8 cellular contexts compared by ENCODE assay signal in genomic region chr21:34885125-34885524, GRCh38.
DNase-seq lines count a peak whose midpoint lies in the region; ATAC-seq, FAIRE-seq and TF ChIP-seq lines count a peak whose summit lies in the region.

No MANE protein-coding gene starts in this region.

- peaks cover 59% of the 10 kb centered on the region for H3K27me3 Mint-ChIP-seq in GM23338 (ENCODE audit: insufficient read depth, low read depth, poor library complexity)

- no peak for FAIRE-seq in urothelium cell line (lab: Jason Lieb, UNC)

- H3K27ac Mint-ChIP-seq in GM23338: no peak overlapping the region

- DNase-seq in GM23338 (ENCODE audit: low spot score) (no peak), Panc1 (ENCODE audit: low read depth, low spot score) (no peak), epithelial cell of esophagus (ENCODE audit: low read depth) (no peak), urothelium cell line (ENCODE audit: low spot score) (no peak), middle frontal gyrus (ENCODE audit: extremely low spot score, low spot score) (no peak), NCI-H2171 (lab: John Stamatoyannopoulos, UW) (no peak)

- no peaks in the 10 kb centered on the region for H3K36me3 ChIP-seq in GM23338 (ENCODE audit: insufficient read depth)
- H3K36me3 ChIP-seq in Panc1 (ENCODE audit: control insufficient read depth, insufficient read depth, low read length): no peaks in the 10 kb centered on the region; the same call in none of the 2 replicates
- no peaks in the 10 kb centered on the region for H3K36me3 ChIP-seq in rectal smooth muscle tissue (ENCODE audit: control insufficient read depth, insufficient read depth, low read length)

- H3K4me3 Mint-ChIP-seq in GM23338: peak overlapping the region; percentile 79; the same call in 2 of the 3 replicates

- POLR2A ChIA-PET in Panc1 (lab: Charles Lee): no interaction called here

- no peak for TF ChIP-seq CTCF in GM23338 (conservative IDR thresholded peaks at IDR 0.05; ENCODE audit: low read depth in 2 of 2)
- no peak for TF ChIP-seq CTCF in Panc1 (IDR thresholded peaks at IDR 0.05)
- TF ChIP-seq CTCF in epithelial cell of esophagus (IDR thresholded peaks at IDR 0.05; ENCODE audit: insufficient read depth, low read depth, low read length, missing control alignments): no peak

- H3K27me3 ChIP-seq in GM23338 (ENCODE audit: insufficient read depth): peaks cover 86% of the 10 kb centered on the region
- H3K27me3 ChIP-seq in Panc1 (ENCODE audit: control insufficient read depth, insufficient read depth, low read length): no peaks in the 10 kb centered on the region
- H3K27me3 ChIP-seq in rectal smooth muscle tissue (ENCODE audit: control insufficient read depth, insufficient read depth, low read length): peaks cover 15% of the 10 kb centered on the region

- H3K9me3 ChIP-seq in Panc1 (ENCODE audit: control insufficient read depth, insufficient read depth, low read depth, low read length): no peaks in the 10 kb centered on the region

- H3K79me2 ChIP-seq in GM23338 (replicated peaks; ENCODE audit: insufficient read depth): no peaks in the 10 kb centered on the region

- H4K20me1 ChIP-seq in GM23338 (replicated peaks; ENCODE audit: insufficient read depth): peaks cover 12% of the 10 kb centered on the region

- H3K4me2 ChIP-seq in GM23338: peak overlapping the region; percentile 74

- no peaks in the 10 kb centered on the region for H3K9me2 ChIP-seq in GM23338 (ENCODE audit: insufficient read depth)

- intact Hi-C loops in Panc1 (cut with micrococcal nuclease; ENCODE audit: unreplicated experiment): no loop called here

- H3K36me3 Mint-ChIP-seq in GM23338 (ENCODE audit: low read depth): no peaks in the 10 kb centered on the region; the same call in 2 of the 3 replicates

- H3K27ac ChIP-seq in GM23338 (ENCODE audit: low read depth) (no peak overlapping the region), Panc1 (ENCODE audit: low read length) (peak overlapping the region; percentile 84), rectal smooth muscle tissue (ENCODE audit: low read depth, low read length) (no peak overlapping the region)

- ATAC-seq in GM23338 (no peak), Panc1 (no peak), HG02840 (IDR thresholded peaks at IDR 0.05; ENCODE audit: low FRiP score, unreplicated experiment) (no peak)

- H3K4me1 ChIP-seq in GM23338 (ENCODE audit: insufficient read depth) (peaks cover 31% of the 10 kb centered on the region), Panc1 (ENCODE audit: control insufficient read depth, insufficient read depth, low read length) (peaks cover 27% of the 10 kb centered on the region), rectal smooth muscle tissue (ENCODE audit: control insufficient read depth, insufficient read depth, low read length) (peaks cover 3% of the 10 kb centered on the region)

- H3K9ac ChIP-seq in rectal smooth muscle tissue (ENCODE audit: low read length): no peak overlapping the region

- H3K9me3 Mint-ChIP-seq in GM23338: peaks cover 3% of the 10 kb centered on the region; the same call in 1 of the 3 replicates

- H3K4me3 ChIP-seq in GM23338 (peak overlapping the region; percentile 67), Panc1 (ENCODE audit: low read depth in 2 of 2, low read length in 2 of 2) (peak overlapping the region; percentile 65 to 71), epithelial cell of esophagus (ENCODE audit: low read length) (peak overlapping the region; percentile 78), rectal smooth muscle tissue (ENCODE audit: low read length) (peak overlapping the region; percentile 76)

- no peak overlapping the region for H2AFZ ChIP-seq in GM23338

- H3F3A ChIP-seq in GM23338 (replicated peaks; ENCODE audit: low read depth): peaks cover 18% of the 10 kb centered on the region

- in situ Hi-C loops in Panc1 (cut with HindIII; ENCODE audit: low pct_unique_long_range_greater_than_20kb, low sequenced_read_pairs): no loop called here

- no TSS peak for BruUV-seq in Panc1 (replicated peaks; lab: Mats Ljungman, UMichigan)

- CTCF ChIA-PET in Panc1 (lab: Charles Lee): interaction anchor here (1.0 kb wide), 1 partner anchor 139 kb away, joined by 3 read pairs; no protein-coding TSS in a partner anchor

- H3K4me1 Mint-ChIP-seq in GM23338: peaks cover 24% of the 10 kb centered on the region

TF ChIP-seq in GM23338, 12 proteins besides CTCF, POLR2A, EP300 and RAD21:
- TF ChIP-seq, protein P1, sequence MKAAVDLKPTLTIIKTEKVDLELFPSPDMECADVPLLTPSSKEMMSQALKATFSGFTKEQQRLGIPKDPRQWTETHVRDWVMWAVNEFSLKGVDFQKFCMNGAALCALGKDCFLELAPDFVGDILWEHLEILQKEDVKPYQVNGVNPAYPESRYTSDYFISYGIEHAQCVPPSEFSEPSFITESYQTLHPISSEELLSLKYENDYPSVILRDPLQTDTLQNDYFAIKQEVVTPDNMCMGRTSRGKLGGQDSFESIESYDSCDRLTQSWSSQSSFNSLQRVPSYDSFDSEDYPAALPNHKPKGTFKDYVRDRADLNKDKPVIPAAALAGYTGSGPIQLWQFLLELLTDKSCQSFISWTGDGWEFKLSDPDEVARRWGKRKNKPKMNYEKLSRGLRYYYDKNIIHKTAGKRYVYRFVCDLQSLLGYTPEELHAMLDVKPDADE (IDR thresholded peaks at IDR 0.05): no peak
